8 cellular contexts compared by ENCODE assay signal in the genomic region with DNA sequence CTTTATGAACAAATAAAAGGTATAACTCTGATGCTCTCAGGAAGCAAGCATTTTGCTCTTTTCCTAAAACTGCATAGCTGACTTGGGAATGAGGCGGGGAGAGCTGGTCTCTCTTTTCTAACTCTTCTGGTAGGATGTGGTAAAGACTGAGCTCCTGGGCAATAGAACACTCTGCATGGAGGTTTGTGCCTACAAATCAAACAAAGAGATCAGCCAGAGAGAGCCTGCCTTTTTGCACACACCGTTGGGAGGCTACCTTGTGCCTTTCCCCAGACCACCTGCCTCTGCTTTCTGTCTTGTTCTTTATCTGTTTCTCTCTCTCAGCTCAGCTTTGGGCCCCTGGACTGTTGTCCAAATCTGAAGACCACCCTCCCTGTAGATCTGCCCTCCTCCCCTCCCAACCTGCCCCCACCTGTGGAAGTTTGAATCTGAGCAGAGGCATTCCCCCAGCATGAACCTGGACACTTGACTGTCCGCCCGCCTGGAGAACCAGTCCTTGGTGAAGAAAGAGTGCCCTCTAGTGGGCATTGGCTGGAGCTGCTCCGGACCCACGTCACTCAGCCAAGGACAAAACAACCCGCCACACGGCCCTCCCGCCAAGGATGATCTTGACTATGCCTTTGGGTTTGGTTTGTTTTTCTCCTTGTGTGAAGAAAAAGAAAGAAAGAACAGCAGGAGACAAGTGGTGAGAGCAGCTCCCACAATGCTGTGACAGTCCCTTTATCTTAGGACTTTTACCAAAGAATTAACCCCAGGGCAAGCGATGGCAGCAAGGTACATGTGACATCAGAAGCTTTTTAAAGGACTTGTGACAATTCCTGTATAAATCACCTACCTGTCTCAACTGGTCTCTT.
DNase-seq lines count a peak whose midpoint lies in the region; ATAC-seq, FAIRE-seq and TF ChIP-seq lines count a peak whose summit lies in the region.

No MANE protein-coding gene starts in this region.

- H3K4me1 ChIP-seq in HepG2 (ENCODE audit: insufficient read depth, low read length): no peaks in the 10 kb centered on the region

- TF ChIP-seq EP300 in HepG2 (IDR thresholded peaks at IDR 0.05; ENCODE audit: low read depth in 2 of 2, low read length in 2 of 2) (no peak), HepG2 (CRISPR knock-in tag; IDR thresholded peaks at IDR 0.05; ENCODE audit: borderline replicate concordance) (no peak)

- peak; percentile 93 for TF ChIP-seq CTCF in HepG2 (CRISPR knock-in tag; IDR thresholded peaks at IDR 0.05)

- DNase-seq in C1 segment of cervical spinal cord (lab: John Stamatoyannopoulos, UW): peak in 12 of 14 donors; percentile 42 to 88 (median 73)
- peak; percentile 82 for DNase-seq in GM19239 (ENCODE audit: insufficient read length, low spot score)
- DNase-seq in NCI-H345 treated with DMSO at 0.1 percent for 48 hours (lab: John Stamatoyannopoulos, UW; ENCODE audit: unreplicated experiment): peak; percentile 83
- peak; percentile 27 to 46 for DNase-seq in activated CD4-positive, alpha-beta T cell treated with anti-CD3 and anti-CD28 coated beads for 4 hours
- peak; percentile 78 for DNase-seq in dedifferentiated amniotic fluid mesenchymal stem cell (ENCODE audit: extremely low spot score)
- DNase-seq in HepG2 (ENCODE audit: low spot score): peak; percentile 45
- DNase-seq in stimulated activated CD4-positive, alpha-beta T cell treated with anti-CD3 and anti-CD28 coated beads, Interleukin-4, amount 100 ng/mL, for 48 hours (ENCODE audit: low read depth in 2 of 2): peak; percentile 34 to 54

- in situ Hi-C loops in HepG2 (cut with HindIII; ENCODE audit: extremely low pct_ligation_motif_present, low pct_unique_long_range_greater_than_20kb): loop anchor here (10.0 kb wide), 1 partner anchor 112 kb away; no protein-coding TSS in a partner anchor

- POLR2A ChIA-PET in HepG2 (lab: Yijun Ruan, JAX): no interaction called here

- H3K27me3 ChIP-seq in HepG2 (ENCODE audit: control insufficient read depth in 1 of 2, insufficient read depth in 2 of 2, low read length in 2 of 2): peaks cover 0 to 3% of the 10 kb centered on the region in 2 experiments; a peak in 1 of 5 replicates

- TF ChIP-seq RAD21 in HepG2 (CRISPR knock-in tag; IDR thresholded peaks at IDR 0.05): peak; percentile 62

- H2AFZ ChIP-seq in HepG2 (ENCODE audit: low read length): no peak overlapping the region

- H3K4me2 ChIP-seq in HepG2 (ENCODE audit: low read depth, low read length): no peak overlapping the region

- no peaks in the 10 kb centered on the region for H4K20me1 ChIP-seq in HepG2 (ENCODE audit: insufficient read depth, low read length)

- H3K9ac ChIP-seq in HepG2 (ENCODE audit: insufficient read depth, low read depth, low read length): no peak overlapping the region

- no peak overlapping the region for H3K4me3 ChIP-seq in HepG2 (replicated peaks in 1 of 3; ENCODE audit: insufficient read depth in 1 of 3, low read depth in 2 of 3, low read length in 3 of 3)

- no TSS peak for BruUV-seq in HepG2 (replicated peaks; lab: Mats Ljungman, UMichigan)

- CTCF ChIA-PET in HepG2 (lab: Yijun Ruan, JAX; ENCODE audit: low intra/inter-chr PET ratio, low total read pairs): interaction anchor here (1.5 to 1.9 kb wide), 2 partner anchors 113 to 1377 kb away, joined by 7 to 12 read pairs; no protein-coding TSS in a partner anchor

- TF ChIP-seq POLR2A in HepG2 (IDR thresholded peaks at IDR 0.05; ENCODE audit: insufficient read depth in 1 of 2, low read depth in 2 of 2, low read length in 2 of 2): no peak

- H3K27ac ChIP-seq in HepG2 (ENCODE audit: extremely low read length, insufficient read depth, low read length): no peak overlapping the region

- ATAC-seq in HG03354 (IDR thresholded peaks at IDR 0.05; ENCODE audit: poor library complexity, severe bottlenecking, unreplicated experiment) (peak; percentile 99), HepG2 (peak; percentile 99)

- no peaks in the 10 kb centered on the region for H3K36me3 ChIP-seq in HepG2 (replicated peaks in 1 of 2; ENCODE audit: control insufficient read depth in 1 of 2, insufficient read depth in 2 of 2, low read length in 2 of 2)

- no peaks in the 10 kb centered on the region for H3K9me3 ChIP-seq in HepG2 (ENCODE audit: low read length)

- FAIRE-seq in GM19239 (lab: Jason Lieb, UNC) (peak; percentile 63), HepG2 (lab: Jason Lieb, UNC) (peak; percentile 71)

- H3K79me2 ChIP-seq in HepG2 (ENCODE audit: insufficient read depth, low read length): no peaks in the 10 kb centered on the region

- intact Hi-C loops in HepG2 (cut with micrococcal nuclease; ENCODE audit: unreplicated experiment): loop anchor here (1.0 to 2.0 kb wide), 4 partner anchors 114 to 1426 kb away; no protein-coding TSS in a partner anchor

- WGBS in HepG2 (ENCODE audit: low lambda C conversion rate): 23% methylated on average over 10 of the region's 10 CpGs

TF ChIP-seq in HepG2, 621 proteins besides CTCF, POLR2A, EP300 and RAD21 (continues in another document):
- TF ChIP-seq STAG1 (CRISPR knock-in tag; IDR thresholded peaks at IDR 0.05) (peak; percentile 88), ZFYVE20 (CRISPR knock-in tag; IDR thresholded peaks at IDR 0.05; ENCODE audit: borderline replicate concordance, low read depth) (no peak), SMC3 (IDR thresholded peaks at IDR 0.05; ENCODE audit: low read length) (peak; percentile 56; the same call in 1 of the 2 replicates), CREM (IDR thresholded peaks at IDR 0.05) (peak; percentile 35; the same call in 1 of the 2 replicates), CREM (CRISPR knock-in tag; IDR thresholded peaks at IDR 0.05) (no peak), ZBTB21 (CRISPR knock-in tag; IDR thresholded peaks at IDR 0.05) (no peak), CREB1 (IDR thresholded peaks at IDR 0.05) (no peak), CREB1 (CRISPR knock-in tag; IDR thresholded peaks at IDR 0.05) (peak; percentile 23; the same call in 1 of the 2 replicates), HNRNPLL (IDR thresholded peaks at IDR 0.05; ENCODE audit: low read depth, low read length, poor library complexity, severe bottlenecking) (no peak), GABPA (IDR thresholded peaks at IDR 0.05; ENCODE audit: low read depth, low read length) (no peak), GABPA (CRISPR knock-in tag; IDR thresholded peaks at IDR 0.05; ENCODE audit: low read depth) (peak; percentile 5; the same call in 1 of the 2 replicates), SP1 (IDR thresholded peaks at IDR 0.05) (no peak), SP1 (CRISPR knock-in tag; IDR thresholded peaks at IDR 0.05) (no peak)
- TF ChIP-seq, protein P1, sequence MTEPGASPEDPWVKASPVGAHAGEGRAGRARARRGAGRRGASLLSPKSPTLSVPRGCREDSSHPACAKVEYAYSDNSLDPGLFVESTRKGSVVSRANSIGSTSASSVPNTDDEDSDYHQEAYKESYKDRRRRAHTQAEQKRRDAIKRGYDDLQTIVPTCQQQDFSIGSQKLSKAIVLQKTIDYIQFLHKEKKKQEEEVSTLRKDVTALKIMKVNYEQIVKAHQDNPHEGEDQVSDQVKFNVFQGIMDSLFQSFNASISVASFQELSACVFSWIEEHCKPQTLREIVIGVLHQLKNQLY (CRISPR knock-in tag; IDR thresholded peaks at IDR 0.05): no peak
